21 cellular contexts compared by ENCODE assay signal in the genomic region with DNA sequence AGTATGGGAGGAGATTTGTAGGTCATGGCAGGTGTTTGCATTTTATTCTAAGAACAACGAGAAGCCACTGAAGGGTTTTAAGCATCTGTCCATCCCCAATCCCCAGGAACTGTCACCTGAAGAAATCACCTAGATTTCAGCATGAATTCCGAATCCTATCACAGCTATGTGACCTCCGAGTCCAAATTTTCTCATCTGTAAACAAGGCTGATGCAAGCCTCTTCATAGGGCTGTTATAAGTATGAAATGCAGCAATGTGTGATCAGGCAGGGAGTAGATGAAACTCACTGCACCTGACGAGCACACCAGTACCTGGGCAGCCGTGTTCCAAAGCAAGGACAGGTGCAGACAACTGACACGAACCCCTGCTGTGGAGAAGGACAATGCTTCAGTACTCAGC. TPM values are rescaled to one million over a fixed set of nuclear protein-coding genes. Genes with fewer than 3 reads are reported as not detected.
"Had no signal": no experiment of that assay in that cellular context is flagged by ENCODE, and none has a peak within 500 bp of the region (broad histone marks: within the 10 kb centered on the region; RNA-seq: fewer than 3 reads in every experiment).

No MANE protein-coding gene starts in this region.

- DNase-seq: activated CD4-positive, alpha-beta T cell treated with anti-CD3 and anti-CD28 coated beads for 48 hours; activated CD8-positive, alpha-beta T cell treated with anti-CD3 and anti-CD28 coated beads for 36 hours; activated effector memory CD4-positive, alpha-beta T cell treated with Interleukin-2 at 50 U/mL for 16 hours; activated naive CD4-positive, alpha-beta T cell treated with anti-CD3 and anti-CD28 coated beads, Interleukin-2, amount 50 U/mL, for 16 hours; activated T-cell treated with anti-CD3 and anti-CD28 coated beads, Interleukin-2, amount 50 U/mL, for 4 hours; adrenal gland; erythroblast; heart right ventricle; lower lobe of right lung; nephron progenitor cell; occipital lobe; stimulated activated CD4-positive, alpha-beta T cell treated with anti-CD3 and anti-CD28 coated beads, Interleukin-15, amount 100 ng/mL, for 24 hours; stimulated activated CD4-positive, alpha-beta T cell treated with anti-CD3 and anti-CD28 coated beads, Interleukin-4, amount 100 ng/mL, for 1 hour; stimulated activated naive B cell treated with anti-CD40 and anti-IgM and Interleukin-4, amounts not matched to agents 10 μg/mL and 1 μg/mL and 100 μg/mL, for 72 hours; tibial artery had no signal

- ATAC-seq: activated CD8-positive, alpha-beta T cell treated with anti-CD3 and anti-CD28 coated beads for 36 hours; activated T-cell treated with anti-CD3 and anti-CD28 coated beads, Interleukin-2, amount 50 U/mL, for 4 hours; gastroesophageal sphincter; heart right ventricle; lower lobe of right lung; stimulated activated naive B cell treated with anti-CD40 and anti-IgM and Interleukin-4, amounts not matched to agents 10 μg/mL and 1 μg/mL and 100 μg/mL, for 72 hours; WTC11 had no signal

- H3K4me3 ChIP-seq: adrenal gland, cardiac muscle cell, gastroesophageal sphincter, heart right ventricle, lower lobe of right lung, right atrium auricular region, skin epidermis, tibial artery had no signal

- H3K4me1 ChIP-seq: adrenal gland, lower lobe of right lung had no signal

- H3K27ac ChIP-seq: adrenal gland, cardiac muscle cell, gastroesophageal sphincter, heart right ventricle, lower lobe of right lung, right atrium auricular region, skin epidermis, tibial artery had no signal

- H3K27me3 ChIP-seq: adrenal gland, cardiac muscle cell, gastroesophageal sphincter, right atrium auricular region, tibial artery had no signal

RNA-seq across cellular contexts. Expression of gene HABP2, which starts 14.0 kb away (rescaled TPM):
- total RNA-seq: activated CD8-positive, alpha-beta T cell treated with anti-CD3 and anti-CD28 coated beads for 36 hours; cardiac muscle cell; gastroesophageal sphincter; heart right ventricle; mesothelial cell of epicardium; right atrium auricular region had no signal
